ENCODE assay signal across 8 cellular contexts in the genomic region with DNA sequence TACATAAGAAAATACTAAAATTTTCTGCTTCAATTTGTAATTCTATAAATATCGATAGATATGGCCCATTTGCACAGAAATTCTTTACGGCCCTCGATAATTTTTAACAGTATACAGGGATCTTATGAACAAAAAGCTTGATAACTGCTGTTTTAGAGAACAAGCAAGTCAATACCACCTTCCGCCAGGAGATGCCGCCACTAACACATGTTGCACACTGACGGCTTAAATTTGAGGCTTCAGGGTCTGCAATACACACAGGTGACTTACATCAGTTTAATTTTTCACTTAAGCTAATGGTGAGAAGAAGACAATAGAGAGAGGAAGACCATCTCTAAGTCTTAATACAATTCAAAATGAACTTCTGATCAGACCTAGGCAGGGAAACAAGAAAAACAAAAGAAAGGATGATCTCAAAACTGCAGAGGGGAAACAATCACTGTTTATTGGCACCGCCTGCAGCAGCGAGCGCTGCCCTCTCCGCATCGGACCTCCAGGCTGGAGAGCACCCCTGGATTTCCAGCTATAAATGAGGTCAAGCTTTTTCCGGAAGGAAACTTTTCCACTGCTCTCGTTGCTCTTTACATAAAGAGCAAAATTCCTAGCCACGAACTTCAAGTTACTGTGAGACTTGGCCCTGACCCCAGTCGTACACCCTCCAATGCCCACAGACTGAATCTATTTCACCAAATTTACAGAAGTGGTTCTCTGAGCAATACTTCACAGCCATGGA. TPM values are rescaled to one million over a fixed set of nuclear protein-coding genes. Genes with fewer than 3 reads are reported as not detected.
DNase-seq lines count a peak whose midpoint lies in the region; ATAC-seq, FAIRE-seq and TF ChIP-seq lines count a peak whose summit lies in the region.

No MANE protein-coding gene starts in this region.

- POLR2A ChIA-PET in AG04450 (lab: Yijun Ruan, JAX) = no interaction called here

- peaks cover 2% of the 10 kb centered on the region for H3K9me3 Mint-ChIP-seq in nephron

- peak; percentile 72 for ATAC-seq in HG03442 (IDR thresholded peaks at IDR 0.05; ENCODE audit: unreplicated experiment)

- peaks cover 18% of the 10 kb centered on the region for H3K4me1 Mint-ChIP-seq in nephron

- H3K36me3 Mint-ChIP-seq in nephron (ENCODE audit: low read depth) = no peaks in the 10 kb centered on the region

- peak; percentile 82 for FAIRE-seq in GM18507 (lab: Jason Lieb, UNC)

- H3K4me3 Mint-ChIP-seq in nephron = no peak overlapping the region

- peaks cover 0 to 6% (median 0%) of the 10 kb centered on the region in 4 donors for H3K4me1 ChIP-seq in tibial nerve

- H3K36me3 ChIP-seq in tibial nerve = no peaks in the 10 kb centered on the region

- peaks cover 30% of the 10 kb centered on the region for H3K27me3 Mint-ChIP-seq in nephron (ENCODE audit: low read depth)

- H3K27ac ChIP-seq in AG04450 (ENCODE audit: low read depth, low read length) (no peak overlapping the region), tibial nerve (no peak overlapping the region)

- no peak for TF ChIP-seq EP300 in tibial nerve (IDR thresholded peaks at IDR 0.05)

- H3K27me3 ChIP-seq in AG04450 (ENCODE audit: control insufficient read depth, insufficient read depth, low read length) (peaks cover 7% of the 10 kb centered on the region), tibial nerve (no peaks in the 10 kb centered on the region)

- H3K27ac Mint-ChIP-seq in nephron = no peak overlapping the region

- H3K9me3 ChIP-seq in AG04450 (ENCODE audit: control insufficient read depth, insufficient read depth, low read length) (no peaks in the 10 kb centered on the region), tibial nerve (no peaks in the 10 kb centered on the region)

- CTCF ChIA-PET in AG04450 (lab: Charles Lee) = interaction anchor here (0.5 to 10.7 kb wide), 48 partner anchors 9 to 1847 kb away, joined by 3 to 443 read pairs (median 4); no protein-coding TSS in a partner anchor

- DNase-seq in AG04450 (ENCODE audit: low read depth, low spot score) (peak; percentile 16), GM18507 (ENCODE audit: extremely low spot score, insufficient read length, low read depth) (no peak), NCI-H748 treated with DMSO at 0.1 percent for 48 hours (lab: John Stamatoyannopoulos, UW) (peak; percentile 83), epithelial cell of proximal tubule (ENCODE audit: low read depth) (no peak), tibial nerve (ENCODE audit: low spot score in 2 of 2) (peak; percentile 68 to 85)
- peak; percentile 81 for DNase-seq in activated CD8-positive, alpha-beta memory T cell treated with anti-CD3 and anti-CD28 coated beads for 24 hours

- no peak for TF ChIP-seq POLR2A in tibial nerve (IDR thresholded peaks at IDR 0.05)

- 19 to 23% methylated on average over 15 of the region's 15 CpGs for WGBS in tibial nerve, 2 donors

- peak; percentile 95 for TF ChIP-seq CTCF in AG04450 (IDR thresholded peaks at IDR 0.05; ENCODE audit: low read depth, low read length)
- peak; percentile 93 for TF ChIP-seq CTCF in epithelial cell of proximal tubule (conservative IDR thresholded peaks at IDR 0.05; ENCODE audit: low read depth, low read length)
- peak; percentile 88 to 94 (median 93) for TF ChIP-seq CTCF in nephron (IDR thresholded peaks at IDR 0.05; ENCODE audit: unreplicated experiment in 3 of 3)
- TF ChIP-seq CTCF in tibial nerve (IDR thresholded peaks at IDR 0.05) = peak; percentile 71 to 85 (median 81)

- H3K4me3 ChIP-seq in AG04450 (ENCODE audit: low read depth, low read length) = no peak overlapping the region
- no peak overlapping the region for H3K4me3 ChIP-seq in epithelial cell of proximal tubule (ENCODE audit: low read depth, low read length)
- no peak overlapping the region for H3K4me3 ChIP-seq in tibial nerve

RNA-seq across cellular contexts. Expression of a gene that starts 53.9 kb away (rescaled TPM):
- polyA plus RNA-seq in AG04450 (2011; rRNA removed) = not detected in 2 replicates
- not detected in 2 replicates for polyA minus RNA-seq in AG04450 (2011; rRNA and poly(A)+ RNA removed)
- total RNA-seq in epithelial cell of proximal tubule (not detected in 2 replicates), tibial nerve (not detected)

Comparison
In these comparisons a context has a peak if more than half of its experiments do, and no peak if none do; other contexts are left out.
1. DNase-seq: peak in AG04450 (single experiment), NCI-H748 treated with DMSO at 0.1 percent for 48 hours (single experiment), activated CD8-positive, alpha-beta memory T cell treated with anti-CD3 and anti-CD28 coated beads for 24 hours (single experiment) and tibial nerve (2 of 2); none in GM18507 (single experiment) and epithelial cell of proximal tubule (single experiment).
2. Peak in every context shown above with its lines, with median percentiles within 50 percentile points of each other: CTCF ChIP-seq.